In genomic region chr6:26020291-26020982, GRCh38 we compare ENCODE assay signal across 8 cellular contexts. TPM values are rescaled to one million over a fixed set of nuclear protein-coding genes. Genes with fewer than 3 reads are reported as not detected.
DNase-seq lines count a peak whose midpoint lies in the region; ATAC-seq, FAIRE-seq and TF ChIP-seq lines count a peak whose summit lies in the region.

No MANE protein-coding gene starts in this region.

- H3K9me3 ChIP-seq in small intestine (ENCODE audit: control insufficient read depth, low read depth) = no peaks in the 10 kb centered on the region

- ATAC-seq in GM18508 (IDR thresholded peaks at IDR 0.05; ENCODE audit: insufficient read depth, unreplicated experiment) (peak; percentile 39), HG03025 (IDR thresholded peaks at IDR 0.05; ENCODE audit: low FRiP score, unreplicated experiment) (peak; percentile 34)

- H3K27me3 ChIP-seq in bronchial epithelial cell (ENCODE audit: control insufficient read depth, insufficient read depth, low read length) = no peaks in the 10 kb centered on the region
- H3K27me3 ChIP-seq in small intestine (ENCODE audit: control insufficient read depth in 2 of 2, insufficient read depth in 2 of 2, low read length in 2 of 2) = no peaks in the 10 kb centered on the region

- H3K4me1 ChIP-seq in small intestine (ENCODE audit: control insufficient read depth in 2 of 2, insufficient read depth in 1 of 2, low read depth in 1 of 2, low read length in 1 of 2) = peaks cover 2% of the 10 kb centered on the region in 2 donors

- WGBS in small intestine, 3 donors = 0 to 1% (median 0%) methylated on average over 46 of the region's 46 CpGs

- FAIRE-seq in bronchial epithelial cell (lab: Jason Lieb, UNC) (no peak), small intestine (lab: Jason Lieb, UNC) (no peak)

- H3K36me3 ChIP-seq in bronchial epithelial cell (ENCODE audit: control insufficient read depth, insufficient read depth, low read length) = no peaks in the 10 kb centered on the region
- no peaks in the 10 kb centered on the region for H3K36me3 ChIP-seq in small intestine (ENCODE audit: control insufficient read depth in 2 of 2, insufficient read depth in 2 of 2, low read length in 2 of 2)

- H3K4me3 ChIP-seq in bronchial epithelial cell (ENCODE audit: low read depth, low read length) (peak overlapping the region; percentile 56), small intestine (ENCODE audit: low read depth in 1 of 2, low read length in 2 of 2) (peak overlapping the region; percentile 36 to 49)

- DNase-seq in NCI-H2029 (lab: John Stamatoyannopoulos, UW) = peak; percentile 92
- DNase-seq in bronchial epithelial cell (ENCODE audit: low read depth) = peak; percentile 86
- peak; percentile 60 for DNase-seq in iPS-NIHi7 (ENCODE audit: extremely low spot score)
- DNase-seq in small intestine = peak; percentile 90

- TF ChIP-seq CTCF in 22Rv1 (IDR thresholded peaks at IDR 0.05) (no peak), VCaP (conservative IDR thresholded peaks at IDR 0.05) (no peak; the same call in 1 of the 2 replicates), bronchial epithelial cell (IDR thresholded peaks at IDR 0.05; ENCODE audit: insufficient read depth, low read length, severe bottlenecking) (no peak)

- peak overlapping the region; percentile 100 for H3K27ac ChIP-seq in 22Rv1
- H3K27ac ChIP-seq in VCaP = peak overlapping the region; percentile 99
- H3K27ac ChIP-seq in small intestine (ENCODE audit: low read depth in 1 of 2, low read length in 1 of 2) = peak overlapping the region; percentile 76 to 99

RNA-seq across cellular contexts. Expression of gene TRIM38, which starts 57.8 kb away (rescaled TPM):
- total RNA-seq in bronchial epithelial cell = 2.9 and 4.2 TPM in 2 replicates
- 1 to 10 TPM; 3.5 to 6.3 (median 5.8) TPM for polyA plus RNA-seq in small intestine

Comparison
In these comparisons a context has a peak if more than half of its experiments do, and no peak if none do; other contexts are left out.
1. Peak in every context shown above with its lines: DNase-seq, ATAC-seq, H3K4me3 ChIP-seq and H3K27ac ChIP-seq.